Comparison of ENCODE assay signal across 7 cellular contexts in genomic region chr4:71184195-71184781, GRCh38.
DNase-seq lines count a peak whose midpoint lies in the region; ATAC-seq and TF ChIP-seq lines count a peak whose summit lies in the region.

No MANE protein-coding gene starts in this region.

- 30% methylated on average over 10 of the region's 10 CpGs for WGBS in right cardiac atrium
- 27 to 31% (median 28%) methylated on average over 10 of the region's 10 CpGs for WGBS in spleen, 5 donors

- peak; percentile 34 for ATAC-seq in GM19397 (IDR thresholded peaks at IDR 0.05; ENCODE audit: unreplicated experiment)
- peak; percentile 60 for ATAC-seq in HG03354 (IDR thresholded peaks at IDR 0.05; ENCODE audit: poor library complexity, severe bottlenecking, unreplicated experiment)
- ATAC-seq in activated naive CD8-positive, alpha-beta T cell treated with anti-CD3 and anti-CD28 coated beads, Interleukin-2, amount 50 U/mL, for 24 hours, result no peak
- no peak for ATAC-seq in right cardiac atrium

- no peaks in the 10 kb centered on the region for H3K36me3 ChIP-seq in spleen

- H3K9me3 ChIP-seq in right cardiac atrium (ENCODE audit: control insufficient read depth, low read length) (no peaks in the 10 kb centered on the region), spleen (no peaks in the 10 kb centered on the region)

- no peak overlapping the region for H3K4me3 Mint-ChIP-seq in activated naive CD8-positive, alpha-beta T cell treated with anti-CD3 and anti-CD28 coated beads, Interleukin-2, amount 50 U/mL, for 24 hours

- H3K9me3 Mint-ChIP-seq in activated naive CD8-positive, alpha-beta T cell treated with anti-CD3 and anti-CD28 coated beads, Interleukin-2, amount 50 U/mL, for 24 hours, result no peaks in the 10 kb centered on the region

- intact Hi-C loops in right cardiac atrium (cut with DNase I), result loop anchor here in 3 of 4 donors (10.0 kb wide), 2 partner anchors 371 to 531 kb away; no protein-coding TSS in a partner anchor
- intact Hi-C loops in spleen (cut with DNase I; ENCODE audit: low total_unique reads), result loop anchor here (10.0 kb wide), 1 partner anchor 531 kb away; no protein-coding TSS in a partner anchor

- no peak overlapping the region for H3K4me3 ChIP-seq in right cardiac atrium (ENCODE audit: low read length)
- H3K4me3 ChIP-seq in spleen, result no peak overlapping the region

- peak in 10 of 11 experiments; percentile 25 to 68 (median 56) for TF ChIP-seq CTCF in spleen (IDR thresholded peaks at IDR 0.05 in 8 of 11, conservative IDR thresholded peaks at IDR 0.05 in 3 of 11)

- H3K4me1 ChIP-seq in right cardiac atrium (ENCODE audit: control insufficient read depth, insufficient read depth, low read length) (no peaks in the 10 kb centered on the region), spleen (peaks cover 8 to 42% (median 28%) of the 10 kb centered on the region in 6 donors)

- H3K27ac ChIP-seq in right cardiac atrium (ENCODE audit: low read length) (no peak overlapping the region), spleen (no peak overlapping the region)

- no peaks in the 10 kb centered on the region for H3K27me3 ChIP-seq in right cardiac atrium (ENCODE audit: control insufficient read depth, insufficient read depth)
- H3K27me3 ChIP-seq in spleen (replicated peaks in 1 of 7), result peaks cover 0 to 50% (median 24%) of the 10 kb centered on the region in 7 donors

- peaks cover 19% of the 10 kb centered on the region for H3K4me1 Mint-ChIP-seq in activated naive CD8-positive, alpha-beta T cell treated with anti-CD3 and anti-CD28 coated beads, Interleukin-2, amount 50 U/mL, for 24 hours

- no peak overlapping the region for H3K27ac Mint-ChIP-seq in activated naive CD8-positive, alpha-beta T cell treated with anti-CD3 and anti-CD28 coated beads, Interleukin-2, amount 50 U/mL, for 24 hours

- peaks cover 39% of the 10 kb centered on the region for H3K27me3 Mint-ChIP-seq in activated naive CD8-positive, alpha-beta T cell treated with anti-CD3 and anti-CD28 coated beads, Interleukin-2, amount 50 U/mL, for 24 hours

- TF ChIP-seq POLR2A in spleen (IDR thresholded peaks at IDR 0.05), result no peak

- DNase-seq in EL (peak; percentile 70), NCI-H82 treated with DMSO at 0.1 percent for 48 hours (lab: John Stamatoyannopoulos, UW; ENCODE audit: unreplicated experiment) (peak; percentile 44), right cardiac atrium (peak in 2 of 3 donors; percentile 30 to 60), spleen (no peak)
- peak; percentile 31 for DNase-seq in activated naive CD8-positive, alpha-beta T cell treated with anti-CD3 and anti-CD28 coated beads, Interleukin-2, amount 50 U/mL, for 24 hours

- no peaks in the 10 kb centered on the region for H3K36me3 Mint-ChIP-seq in activated naive CD8-positive, alpha-beta T cell treated with anti-CD3 and anti-CD28 coated beads, Interleukin-2, amount 50 U/mL, for 24 hours (ENCODE audit: low read depth)

Comparison
In these comparisons a context has a peak if more than half of its experiments do, and no peak if none do; other contexts are left out.
1. ATAC-seq: peak in GM19397 (single experiment) and HG03354 (single experiment); none in activated naive CD8-positive, alpha-beta T cell treated with anti-CD3 and anti-CD28 coated beads, Interleukin-2, amount 50 U/mL, for 24 hours (single experiment) and right cardiac atrium (0 of 2).